Comparison of ENCODE assay signal across 1 cellular context in the genomic region with DNA sequence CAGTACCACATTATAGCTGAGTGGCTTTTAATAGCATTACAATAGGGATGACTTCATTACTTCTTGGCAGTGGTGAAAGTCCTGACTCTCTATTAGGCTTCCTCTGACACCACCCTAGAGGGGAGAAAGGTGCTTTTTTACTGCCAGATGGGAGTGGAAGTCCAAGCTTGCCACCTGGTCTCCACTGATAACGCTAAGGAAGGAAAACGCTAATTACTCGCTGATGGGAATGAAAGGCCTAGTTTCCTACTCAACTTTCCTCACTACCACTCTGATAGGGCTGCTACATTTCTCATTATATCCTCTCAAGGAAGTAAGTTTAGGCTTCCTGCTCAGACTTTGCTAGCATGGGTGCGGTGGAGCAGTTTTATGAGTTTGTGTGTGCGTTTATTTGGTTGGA.
TF ChIP-seq lines count a peak whose summit lies in the region.

No MANE protein-coding gene starts in this region.

TF ChIP-seq in SK-N-SH treated with all-trans-retinoic acid at 6 μM for 48 hours, 23 proteins besides CTCF, POLR2A, EP300 and RAD21 (continued from another document):
- no peak for TF ChIP-seq PATZ1 (CRISPR knock-in tag; IDR thresholded peaks at IDR 0.05; ENCODE audit: borderline replicate concordance)
TF ChIP-seq in SK-N-SH treated with all-trans-retinoic acid at 6 μM for 48 hours: peak in this region for 0.
